8 cellular contexts compared by ENCODE assay signal in the genomic region with DNA sequence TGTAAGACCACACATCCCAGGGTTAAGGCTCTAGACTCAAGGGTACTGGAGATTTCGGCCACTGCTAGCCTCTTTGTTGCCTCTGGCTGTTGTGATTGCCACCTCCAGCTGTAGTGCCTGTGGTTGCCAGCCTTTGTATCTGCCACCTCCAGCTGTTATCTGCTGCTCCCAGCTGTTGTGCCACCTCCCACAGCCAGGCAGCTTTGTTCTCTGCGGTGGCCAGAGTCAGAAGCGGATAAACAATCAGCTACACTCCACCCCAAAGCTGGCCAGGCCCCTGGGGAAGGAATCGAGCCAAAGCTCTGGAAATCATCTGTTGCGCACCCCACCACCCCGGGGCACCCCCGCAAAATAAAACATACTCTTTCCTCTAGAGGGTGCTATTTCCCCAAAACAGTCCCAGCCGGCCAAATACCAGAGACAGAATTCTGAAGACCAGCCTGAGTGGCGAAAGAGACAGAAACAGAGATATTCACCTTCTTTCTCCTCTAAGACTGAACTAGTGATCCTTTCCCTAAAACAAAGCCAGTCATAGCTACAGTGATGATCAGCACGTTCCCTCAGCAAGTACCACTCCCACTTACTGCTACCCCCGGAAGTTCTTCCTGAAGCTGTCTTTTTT. TPM values are rescaled to one million over a fixed set of nuclear protein-coding genes. Genes with fewer than 3 reads are reported as not detected.
DNase-seq lines count a peak whose midpoint lies in the region; ATAC-seq and TF ChIP-seq lines count a peak whose summit lies in the region.

No MANE protein-coding gene starts in this region.

- peak overlapping the region; percentile 55 for H2AFZ ChIP-seq in mammary epithelial cell (ENCODE audit: low read depth, low read length)

- no peak overlapping the region for H3K27ac ChIP-seq in CD4-positive, CD25-positive, alpha-beta regulatory T cell (ENCODE audit: insufficient read depth, low read length, poor library complexity, severe bottlenecking)
- no peak overlapping the region for H3K27ac ChIP-seq in HUES6 (ENCODE audit: low read depth, low read length)
- no peak overlapping the region for H3K27ac ChIP-seq in mammary epithelial cell (ENCODE audit: insufficient read depth, low read depth, low read length)

- no TSS peak for BruUV-seq in mammary epithelial cell (replicated peaks; lab: Mats Ljungman, UMichigan)

- no peaks in the 10 kb centered on the region for H3K36me3 ChIP-seq in CD4-positive, CD25-positive, alpha-beta regulatory T cell (ENCODE audit: control insufficient read depth, insufficient read depth, low read length)
- H3K36me3 ChIP-seq in HUES6 (ENCODE audit: control insufficient read depth, insufficient read depth, low read length) = no peaks in the 10 kb centered on the region
- H3K36me3 ChIP-seq in mammary epithelial cell (ENCODE audit: insufficient read depth, low read length) = no peaks in the 10 kb centered on the region

- peaks cover 4% of the 10 kb centered on the region for H3K4me1 ChIP-seq in CD4-positive, CD25-positive, alpha-beta regulatory T cell (ENCODE audit: control insufficient read depth, insufficient read depth, low read length, poor library complexity, severe bottlenecking)
- H3K4me1 ChIP-seq in HUES6 (ENCODE audit: control insufficient read depth, insufficient read depth, low read length) (peaks cover 29% of the 10 kb centered on the region), mammary epithelial cell (ENCODE audit: insufficient read depth, low read length) (no peaks in the 10 kb centered on the region)

- TF ChIP-seq CTCF in mammary epithelial cell (conservative IDR thresholded peaks at IDR 0.05 in 1 of 2, IDR thresholded peaks at IDR 0.05 in 1 of 2; ENCODE audit: extremely low read depth in 1 of 2, insufficient read depth in 1 of 2, low read depth in 1 of 2, low read length in 2 of 2) = peak; percentile 41 to 73

- intact Hi-C loops in mammary epithelial cell (cut with micrococcal nuclease) = loop anchor here (1.0 kb wide), 1 partner anchor 32 kb away; no protein-coding TSS in a partner anchor

- H3K9me3 Mint-ChIP-seq in CD4-positive, CD25-positive, alpha-beta regulatory T cell = peaks cover 0 to 1% (median 0%) of the 10 kb centered on the region in 7 donors

- peak overlapping the region; percentile 28 for H3K4me2 ChIP-seq in mammary epithelial cell (ENCODE audit: insufficient read depth, low read depth, low read length)

- H3K79me2 ChIP-seq in mammary epithelial cell (ENCODE audit: insufficient read depth, low read length) = no peaks in the 10 kb centered on the region

- 2% methylated on average over 7 of the region's 11 CpGs for WGBS in mammary epithelial cell (ENCODE audit: low coverage, missing lambda C conversion rate)

- peak overlapping the region in 2 of 4 donors; percentile 55 to 85 for H3K4me3 Mint-ChIP-seq in CD4-positive, CD25-positive, alpha-beta regulatory T cell

- H3K9ac ChIP-seq in HUES6 (ENCODE audit: low read length) = peak overlapping the region; percentile 28
- H3K9ac ChIP-seq in mammary epithelial cell (ENCODE audit: insufficient read depth, low read length) = no peak overlapping the region

- H3K27ac Mint-ChIP-seq in CD4-positive, CD25-positive, alpha-beta regulatory T cell = peak overlapping the region in 2 of 3 donors; percentile 26 to 45

- dilution Hi-C loops in mammary epithelial cell (cut with HindIII; ENCODE audit: low sequenced_read_pairs) = no loop called here

- CTCF ChIA-PET in mammary epithelial cell (lab: Charles Lee; ENCODE audit: low non-redundant PET) = interaction anchor here (0.5 to 2.5 kb wide), 5 partner anchors 10 to 173 kb away, joined by 3 to 24 read pairs (median 5); no protein-coding TSS in a partner anchor

- H3K27me3 Mint-ChIP-seq in CD4-positive, CD25-positive, alpha-beta regulatory T cell = peaks cover 33% of the 10 kb centered on the region

- H3K27me3 ChIP-seq in CD4-positive, CD25-positive, alpha-beta regulatory T cell (ENCODE audit: control insufficient read depth, insufficient read depth, low read length) = peaks cover 11% of the 10 kb centered on the region
- H3K27me3 ChIP-seq in HUES6 (ENCODE audit: control insufficient read depth, insufficient read depth, low read length) = no peaks in the 10 kb centered on the region; the same call in 1 of the 2 replicates
- no peaks in the 10 kb centered on the region for H3K27me3 ChIP-seq in mammary epithelial cell (ENCODE audit: insufficient read depth, low read length)

- in situ Hi-C loops in mammary epithelial cell (cut with MboI; ENCODE audit: low sequenced_read_pairs in 2 of 2) = loop anchor here in 1 of 2 donors (5.0 kb wide), 1 partner anchor 36 kb away; a partner anchor contains a TSS

- no peaks in the 10 kb centered on the region for H3K36me3 Mint-ChIP-seq in CD4-positive, CD25-positive, alpha-beta regulatory T cell

- peak; percentile 12 to 55 (median 45) for DNase-seq in CD4-positive, CD25-positive, alpha-beta regulatory T cell
- peak; percentile 7 for DNase-seq in T follicular helper cell (ENCODE audit: low read depth)
- peak; percentile 29 for DNase-seq in mammary epithelial cell
- peak; percentile 94 for DNase-seq in inferior parietal cortex (ENCODE audit: extremely low spot score)
- peak; percentile 35 to 39 for DNase-seq in stimulated activated CD4-positive, alpha-beta T cell treated with anti-CD3 and anti-CD28 coated beads, Interleukin-2, amount 100 ng/mL, for 24 hours
- no peak for DNase-seq in DMS153 treated with DMSO at 0.1 percent for 48 hours (lab: John Stamatoyannopoulos, UW; ENCODE audit: unreplicated experiment)

- H3K9me3 ChIP-seq in CD4-positive, CD25-positive, alpha-beta regulatory T cell (ENCODE audit: control insufficient read depth in 2 of 2, low read length in 2 of 2) = no peaks in the 10 kb centered on the region
- H3K9me3 ChIP-seq in HUES6 (ENCODE audit: control insufficient read depth, insufficient read depth, low read depth, low read length) (no peaks in the 10 kb centered on the region), mammary epithelial cell (replicated peaks; ENCODE audit: insufficient read depth, low read length) (no peaks in the 10 kb centered on the region)

- peak; percentile 58 to 68 for ATAC-seq in CD4-positive, CD25-positive, alpha-beta regulatory T cell (ENCODE audit: low read depth in 2 of 2)
- peak; percentile 85 for ATAC-seq in GM19035 (IDR thresholded peaks at IDR 0.05; ENCODE audit: unreplicated experiment)

- H3K4me3 ChIP-seq in CD4-positive, CD25-positive, alpha-beta regulatory T cell (ENCODE audit: low read depth, low read length) = peak overlapping the region; percentile 67
- peak overlapping the region; percentile 26; the same call in 1 of the 2 replicates for H3K4me3 ChIP-seq in HUES6 (ENCODE audit: low read depth, low read length)
- no peak overlapping the region for H3K4me3 ChIP-seq in mammary epithelial cell (replicated peaks in 1 of 3; ENCODE audit: insufficient read depth in 1 of 3, low read depth in 2 of 3, low read length in 3 of 3)

- peaks cover 0 to 14% (median 4%) of the 10 kb centered on the region in 4 donors for H3K4me1 Mint-ChIP-seq in CD4-positive, CD25-positive, alpha-beta regulatory T cell

- no peaks in the 10 kb centered on the region for H4K20me1 ChIP-seq in mammary epithelial cell (ENCODE audit: insufficient read depth, low read length)

RNA-seq across cellular contexts. Expression of a gene that starts 14.8 kb away (rescaled TPM):
- 3.6 TPM for total RNA-seq in CD4-positive, CD25-positive, alpha-beta regulatory T cell
- polyA plus RNA-seq in CD4-positive, CD25-positive, alpha-beta regulatory T cell = 1 to 10 TPM; 4.3 to 5.5 (median 4.7) TPM
- total RNA-seq in mammary epithelial cell = 1 to 10 TPM; 5.8 TPM
- polyA plus RNA-seq in mammary epithelial cell = 3.5 TPM
- polyA minus RNA-seq in mammary epithelial cell = 5.6 TPM

RNA-seq across cellular contexts. Expression of a gene that starts 23.4 kb away (rescaled TPM):
- not detected for total RNA-seq in CD4-positive, CD25-positive, alpha-beta regulatory T cell
- polyA plus RNA-seq in CD4-positive, CD25-positive, alpha-beta regulatory T cell = not detected
- total RNA-seq in mammary epithelial cell = not detected
- polyA plus RNA-seq in mammary epithelial cell = not detected
- not detected for polyA minus RNA-seq in mammary epithelial cell

RNA-seq across cellular contexts. Expression of a gene that starts 34.7 kb away (rescaled TPM):
- total RNA-seq in CD4-positive, CD25-positive, alpha-beta regulatory T cell = not detected
- under 1 TPM in 2 of 4 donors, not detected in 2; 0.05 to 0.25 TPM for polyA plus RNA-seq in CD4-positive, CD25-positive, alpha-beta regulatory T cell
- total RNA-seq in mammary epithelial cell = not detected
- not detected for polyA plus RNA-seq in mammary epithelial cell
- not detected for polyA minus RNA-seq in mammary epithelial cell

RNA-seq across cellular contexts. Expression of a gene that starts 51.8 kb away (rescaled TPM):
- 33.9 TPM for total RNA-seq in CD4-positive, CD25-positive, alpha-beta regulatory T cell
- 10 to 100 TPM; 39.2 to 45.5 (median 43.0) TPM for polyA plus RNA-seq in CD4-positive, CD25-positive, alpha-beta regulatory T cell
- total RNA-seq in mammary epithelial cell = 10 to 100 TPM; 28.7 to 34.2 TPM
- 22.8 TPM for polyA plus RNA-seq in mammary epithelial cell
- polyA minus RNA-seq in mammary epithelial cell = 23.9 TPM

Comparison
In these comparisons a context has a peak if more than half of its experiments do, and no peak if none do; other contexts are left out.
1. H3K4me3 ChIP-seq: peak in CD4-positive, CD25-positive, alpha-beta regulatory T cell (single experiment) and HUES6 (single experiment); none in mammary epithelial cell (0 of 3).